ENCODE assay signal across 26 cellular contexts in the genomic region with DNA sequence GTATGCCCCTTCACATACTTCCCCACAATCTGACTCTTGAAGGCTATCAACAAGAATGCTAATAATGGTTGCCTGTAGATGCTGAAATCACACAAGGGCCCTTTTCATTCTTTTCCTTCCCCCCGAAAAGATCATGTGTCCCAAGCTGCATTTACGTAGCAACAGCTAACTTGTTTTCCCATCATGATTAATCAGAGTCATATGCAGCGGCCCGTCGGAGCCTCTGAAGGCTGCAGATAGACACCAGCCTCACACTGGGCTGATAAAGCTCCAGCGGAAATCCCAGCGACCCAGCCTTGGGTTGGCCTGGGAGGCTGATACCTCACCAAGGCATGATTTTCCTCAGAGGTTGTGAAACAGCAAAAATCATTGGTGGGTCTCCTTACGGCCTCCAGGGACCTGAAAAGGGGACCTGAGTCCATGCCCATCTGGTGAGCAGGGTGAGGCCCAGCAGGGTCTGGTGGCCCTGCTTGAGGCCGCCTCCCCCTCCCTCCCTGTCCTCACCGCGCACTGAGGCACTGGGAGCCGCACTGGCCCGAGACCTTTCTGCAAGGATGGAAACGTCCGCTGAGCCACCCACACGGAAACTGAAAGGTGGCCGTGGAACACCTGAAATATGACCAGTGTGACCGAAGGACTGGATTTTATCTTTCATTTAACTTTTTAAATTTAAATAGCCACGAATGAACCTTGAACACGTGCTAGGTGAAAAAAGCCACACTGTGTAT.
DNase-seq lines count a peak whose midpoint lies in the region; ATAC-seq, FAIRE-seq and TF ChIP-seq lines count a peak whose summit lies in the region.
"Had no signal": no experiment of that assay in that cellular context is flagged by ENCODE, and none has a peak within 500 bp of the region (broad histone marks: within the 10 kb centered on the region; RNA-seq: fewer than 3 reads in every experiment).

No MANE protein-coding gene starts in this region.

- intact Hi-C loops in natural killer cell (cut with micrococcal nuclease) (no loop called here), lower lobe of right lung (cut with DNase I) (no loop called here), posterior cingulate gyrus (cut with DNase I) (no loop called here)

- TF ChIP-seq POLR2A in H54 (IDR thresholded peaks at IDR 0.05; ENCODE audit: low read depth, low read length) (no peak), upper lobe of left lung (IDR thresholded peaks at IDR 0.05) (no peak)

- 92 to 93% methylated on average over 14 to 18 of the region's 20 CpGs for WGBS in upper lobe of left lung, 2 donors

- DNase-seq in natural killer cell treated with Interleukin-12 subunit alpha and Interleukin-12 subunit beta and Interleukin-15 and Interleukin-18, amount 100 ng/mL, for 72 hours (ENCODE audit: low spot score), result peak; percentile 44
- no peak for DNase-seq in natural killer cell
- peak; percentile 19 for DNase-seq in lower lobe of right lung
- peak in 7 of 10 donors; percentile 30 to 91 (median 61) for DNase-seq in posterior cingulate gyrus
- DNase-seq in H54 (ENCODE audit: insufficient read length, low spot score), result no peak
- no peak for DNase-seq in upper lobe of left lung
- DNase-seq: activated CD4-positive, alpha-beta T cell treated with anti-CD3 and anti-CD28 coated beads, Interleukin-2, amount 50 U/mL, for 4 hours; activated CD8-positive, alpha-beta memory T cell treated with anti-CD3 and anti-CD28 coated beads, Interleukin-2, amount 50 U/mL, for 4 hours; activated naive CD4-positive, alpha-beta T cell treated with anti-CD3 and anti-CD28 coated beads, Interleukin-2, amount 50 U/mL, for 16 hours; Calu3; DND-41; KBM-7; NCI-H2029; NCI-H526; SHP77 treated with DMSO at 0.1 percent for 48 hours; SW 1271; T-helper 9 cell had no signal

- H3K9me3 Mint-ChIP-seq in natural killer cell treated with Interleukin-12 subunit alpha and Interleukin-12 subunit beta and Interleukin-15 and Interleukin-18, amount 100 ng/mL, for 72 hours, result no peaks in the 10 kb centered on the region
- H3K9me3 Mint-ChIP-seq in natural killer cell, result no peaks in the 10 kb centered on the region
- H3K9me3 Mint-ChIP-seq: activated T-helper 1 cell treated with anti-CD3 and anti-CD28 coated beads, Interleukin-12 subunit alpha, Interleukin-12 subunit beta, Interleukin-2, Interleukin-4 antibody, amounts not matched to agents 30 ng/mL and 10 ng/mL and 1 ng/mL, durations not matched to agents 14 hours and 24 hours and 36 hours; dendritic cell treated with granulocyte-macrophage colony-stimulating factor and Interleukin-4, amounts not matched to agents 40 ng/mL and 50 ng/mL, for 4 days had no signal

- no peak for TF ChIP-seq EP300 in upper lobe of left lung (IDR thresholded peaks at IDR 0.05)

- no peak overlapping the region for H3K4me3 Mint-ChIP-seq in natural killer cell treated with Interleukin-12 subunit alpha and Interleukin-12 subunit beta and Interleukin-15 and Interleukin-18, amount 100 ng/mL, for 72 hours
- no peak overlapping the region for H3K4me3 Mint-ChIP-seq in natural killer cell
- H3K4me3 Mint-ChIP-seq: activated T-helper 1 cell treated with anti-CD3 and anti-CD28 coated beads, Interleukin-12 subunit alpha, Interleukin-12 subunit beta, Interleukin-2, Interleukin-4 antibody, amounts not matched to agents 30 ng/mL and 10 ng/mL and 1 ng/mL, durations not matched to agents 14 hours and 24 hours and 36 hours; dendritic cell treated with granulocyte-macrophage colony-stimulating factor and Interleukin-4, amounts not matched to agents 40 ng/mL and 50 ng/mL, for 4 days had no signal

- no peaks in the 10 kb centered on the region for H3K9me3 ChIP-seq in lower lobe of right lung
- H3K9me3 ChIP-seq in upper lobe of left lung, result no peaks in the 10 kb centered on the region
- H3K9me3 ChIP-seq: ascending aorta had no signal

- no peak overlapping the region for H3K4me3 ChIP-seq in lower lobe of right lung
- H3K4me3 ChIP-seq in upper lobe of left lung, result no peak overlapping the region
- H3K4me3 ChIP-seq: ascending aorta, lung had no signal

- H3K27me3 ChIP-seq in lower lobe of right lung (ENCODE audit: low read depth) (no peaks in the 10 kb centered on the region), upper lobe of left lung (no peaks in the 10 kb centered on the region)
- H3K27me3 ChIP-seq: ascending aorta had no signal

- H3K4me1 ChIP-seq in lower lobe of right lung (no peaks in the 10 kb centered on the region), upper lobe of left lung (peaks cover 0 to 7% (median 1%) of the 10 kb centered on the region in 4 donors)
- H3K4me1 ChIP-seq: ascending aorta had no signal

- H3K4me1 Mint-ChIP-seq in natural killer cell treated with Interleukin-12 subunit alpha and Interleukin-12 subunit beta and Interleukin-15 and Interleukin-18, amount 100 ng/mL, for 72 hours (ENCODE audit: low read depth in 2 of 2), result no peaks in the 10 kb centered on the region
- no peaks in the 10 kb centered on the region for H3K4me1 Mint-ChIP-seq in natural killer cell

- TF ChIP-seq CTCF in natural killer cell (IDR thresholded peaks at IDR 0.05) (no peak), lower lobe of right lung (IDR thresholded peaks at IDR 0.05) (no peak), upper lobe of left lung (IDR thresholded peaks at IDR 0.05) (no peak)

- H3K27me3 Mint-ChIP-seq in natural killer cell treated with Interleukin-12 subunit alpha and Interleukin-12 subunit beta and Interleukin-15 and Interleukin-18, amount 100 ng/mL, for 72 hours, result peaks cover 0 to 7% of the 10 kb centered on the region in 2 donors
- peaks cover 2 to 7% of the 10 kb centered on the region in 2 donors for H3K27me3 Mint-ChIP-seq in natural killer cell (ENCODE audit: low read depth in 2 of 2)

- no peak overlapping the region for H3K27ac Mint-ChIP-seq in natural killer cell treated with Interleukin-12 subunit alpha and Interleukin-12 subunit beta and Interleukin-15 and Interleukin-18, amount 100 ng/mL, for 72 hours
- H3K27ac Mint-ChIP-seq in natural killer cell, result no peak overlapping the region
- H3K27ac Mint-ChIP-seq: activated T-helper 1 cell treated with anti-CD3 and anti-CD28 coated beads, Interleukin-12 subunit alpha, Interleukin-12 subunit beta, Interleukin-2, Interleukin-4 antibody, amounts not matched to agents 30 ng/mL and 10 ng/mL and 1 ng/mL, durations not matched to agents 14 hours and 24 hours and 36 hours; dendritic cell treated with granulocyte-macrophage colony-stimulating factor and Interleukin-4, amounts not matched to agents 40 ng/mL and 50 ng/mL, for 4 days had no signal

- H3K36me3 ChIP-seq in lower lobe of right lung (no peaks in the 10 kb centered on the region), upper lobe of left lung (no peaks in the 10 kb centered on the region)
- H3K36me3 ChIP-seq: ascending aorta had no signal

- ATAC-seq in natural killer cell treated with Interleukin-12 subunit alpha and Interleukin-12 subunit beta and Interleukin-15 and Interleukin-18, amount 100 ng/mL, for 72 hours, result no peak
- ATAC-seq in natural killer cell (no peak), lower lobe of right lung (no peak), GM18907 (IDR thresholded peaks at IDR 0.05; ENCODE audit: unreplicated experiment) (no peak), HG03108 (IDR thresholded peaks at IDR 0.05; ENCODE audit: unreplicated experiment) (no peak), upper lobe of left lung (ENCODE audit: low FRiP score in 2 of 2) (no peak)

- H3K36me3 Mint-ChIP-seq in natural killer cell treated with Interleukin-12 subunit alpha and Interleukin-12 subunit beta and Interleukin-15 and Interleukin-18, amount 100 ng/mL, for 72 hours, result no peaks in the 10 kb centered on the region
- H3K36me3 Mint-ChIP-seq in natural killer cell, result no peaks in the 10 kb centered on the region

- no peak for FAIRE-seq in H54 (lab: Jason Lieb, UNC)
- FAIRE-seq: HTR-8/SVneo, keratinocyte had no signal

- H3K27ac ChIP-seq in lower lobe of right lung (no peak overlapping the region), upper lobe of left lung (no peak overlapping the region)
- H3K27ac ChIP-seq: 22Rv1, ascending aorta had no signal

Comparison
In these comparisons a context has a peak if more than half of its experiments do, and no peak if none do; other contexts are left out.
1. DNase-seq: peak in natural killer cell treated with Interleukin-12 subunit alpha and Interleukin-12 subunit beta and Interleukin-15 and Interleukin-18, amount 100 ng/mL, for 72 hours (single experiment), lower lobe of right lung (single experiment) and posterior cingulate gyrus (7 of 10); none in natural killer cell (single experiment), H54 (single experiment) and upper lobe of left lung (0 of 2).